ENCODE assay signal across 15 cellular contexts in genomic region chr4:127634181-127634580, GRCh38. TPM values are rescaled to one million over a fixed set of nuclear protein-coding genes. Genes with fewer than 3 reads are reported as not detected.
DNase-seq lines count a peak whose midpoint lies in the region; ATAC-seq and TF ChIP-seq lines count a peak whose summit lies in the region.
"Had no signal": no experiment of that assay in that cellular context is flagged by ENCODE, and none has a peak within 500 bp of the region (broad histone marks: within the 10 kb centered on the region; RNA-seq: fewer than 3 reads in every experiment).

No MANE protein-coding gene starts in this region.

- H3K36me3 Mint-ChIP-seq in endodermal cell (ENCODE audit: low read depth) (peaks cover 2% of the 10 kb centered on the region), neural progenitor cell (peaks cover 3% of the 10 kb centered on the region)
- no peaks in the 10 kb centered on the region for H3K36me3 Mint-ChIP-seq in activated T-cell treated with anti-CD3 and anti-CD28 coated beads, Interleukin-2, amount 50 U/mL, for 4 hours (ENCODE audit: insufficient read depth)

- no peaks in the 10 kb centered on the region for H3K36me3 ChIP-seq in SJSA1
- H3K36me3 ChIP-seq in endodermal cell (ENCODE audit: control insufficient read depth, insufficient read depth, low read length): no peaks in the 10 kb centered on the region
- H3K36me3 ChIP-seq in neural progenitor cell: no peaks in the 10 kb centered on the region
- H3K36me3 ChIP-seq: BE2C, lower lobe of right lung, ovary had no signal

- H3K9ac ChIP-seq in endodermal cell (ENCODE audit: extremely low read depth, low read length, poor library complexity, severe bottlenecking) (no peak overlapping the region), neural progenitor cell (no peak overlapping the region)

- H3K27me3 ChIP-seq in SJSA1 (replicated peaks) (no peaks in the 10 kb centered on the region), endodermal cell (ENCODE audit: control insufficient read depth, insufficient read depth, low read length, poor library complexity, severe bottlenecking) (no peaks in the 10 kb centered on the region), neural progenitor cell (peaks cover 5% of the 10 kb centered on the region)
- H3K27me3 ChIP-seq: BE2C, ovary had no signal

- no peaks in the 10 kb centered on the region for H3K9me3 ChIP-seq in SJSA1 (replicated peaks)
- no peaks in the 10 kb centered on the region for H3K9me3 ChIP-seq in endodermal cell (ENCODE audit: control insufficient read depth, low read length)
- no peaks in the 10 kb centered on the region for H3K9me3 ChIP-seq in neural progenitor cell (ENCODE audit: low read depth)
- H3K9me3 ChIP-seq: BE2C, lower lobe of right lung, ovary had no signal

- H4K20me1 ChIP-seq in neural progenitor cell (ENCODE audit: low read depth): no peaks in the 10 kb centered on the region

- H3K4me1 Mint-ChIP-seq in endodermal cell (peaks cover 14% of the 10 kb centered on the region), neural progenitor cell (peaks cover 21% of the 10 kb centered on the region)
- peaks cover 12% of the 10 kb centered on the region for H3K4me1 Mint-ChIP-seq in activated T-cell treated with anti-CD3 and anti-CD28 coated beads, Interleukin-2, amount 50 U/mL, for 4 hours (ENCODE audit: low read depth)

- H3K27ac Mint-ChIP-seq in endodermal cell (no peak overlapping the region), neural progenitor cell (no peak overlapping the region)
- H3K27ac Mint-ChIP-seq: activated CD8-positive, alpha-beta T cell treated with anti-CD3 and anti-CD28 coated beads, Interleukin-2, amount 10 ng/mL, durations not matched to agents 7 days and 5 days had no signal

- WGBS in endodermal cell (ENCODE audit: insufficient coverage in 1 of 2, insufficient read length in 1 of 2), 2 experiments: 98 to 100% methylated on average over 1 to 2 of the region's 3 CpGs

- TF ChIP-seq CTCF in endodermal cell (conservative IDR thresholded peaks at IDR 0.05) (no peak), neural progenitor cell (IDR thresholded peaks at IDR 0.05) (no peak)

- H3K27ac ChIP-seq in SJSA1: 0 out of 2 replicates have a peak overlapping the region, but pooled peaks have one; percentile 4
- no peak overlapping the region for H3K27ac ChIP-seq in endodermal cell (ENCODE audit: low read depth, low read length)
- H3K27ac ChIP-seq in neural progenitor cell: no peak overlapping the region
- H3K27ac ChIP-seq: epithelial cell of prostate, lower lobe of right lung, ovary had no signal

- no peaks in the 10 kb centered on the region for H3K27me3 Mint-ChIP-seq in endodermal cell (ENCODE audit: insufficient read depth)
- H3K27me3 Mint-ChIP-seq in neural progenitor cell (ENCODE audit: insufficient read depth, low read depth): no peaks in the 10 kb centered on the region
- H3K27me3 Mint-ChIP-seq in activated T-cell treated with anti-CD3 and anti-CD28 coated beads, Interleukin-2, amount 50 U/mL, for 4 hours (ENCODE audit: low read depth): peaks cover 40% of the 10 kb centered on the region

- H3K4me3 ChIP-seq in SJSA1 (no peak overlapping the region), endodermal cell (ENCODE audit: low read length) (peak overlapping the region; percentile 93), neural progenitor cell (peak overlapping the region; percentile 72)

- H3K4me3 Mint-ChIP-seq in endodermal cell (peak overlapping the region; percentile 97), neural progenitor cell (peak overlapping the region; percentile 98)
- H3K4me3 Mint-ChIP-seq in activated T-cell treated with anti-CD3 and anti-CD28 coated beads, Interleukin-2, amount 50 U/mL, for 4 hours: no peak overlapping the region
- H3K4me3 Mint-ChIP-seq: activated CD8-positive, alpha-beta T cell treated with anti-CD3 and anti-CD28 coated beads, Interleukin-2, amount 10 ng/mL, durations not matched to agents 7 days and 5 days had no signal

- H2AFZ ChIP-seq in neural progenitor cell (replicated peaks): no peak overlapping the region

- H3K4me1 ChIP-seq in SJSA1 (replicated peaks) (peaks cover 8% of the 10 kb centered on the region), endodermal cell (ENCODE audit: control insufficient read depth, insufficient read depth, low read length) (no peaks in the 10 kb centered on the region), neural progenitor cell (peaks cover 5% of the 10 kb centered on the region)
- H3K4me1 ChIP-seq: BE2C had no signal

- H3K4me2 ChIP-seq in neural progenitor cell: peak overlapping the region; percentile 88

- DNase-seq in AG20443 (ENCODE audit: low spot score) (peak; percentile 18), SJSA1 (ENCODE audit: low read depth in 1 of 2, low spot score in 2 of 2) (no peak), endodermal cell (no peak), neural progenitor cell (ENCODE audit: low spot score) (no peak), NAMALWA (ENCODE audit: low spot score) (no peak)
- no peak for DNase-seq in activated T-cell treated with anti-CD3 and anti-CD28 coated beads, Interleukin-2, amount 50 U/mL, for 4 hours
- DNase-seq: activated CD8-positive, alpha-beta T cell treated with anti-CD3 and anti-CD28 coated beads, Interleukin-2, amount 10 ng/mL, durations not matched to agents 7 days and 5 days; activated gamma-delta T cell; BE2C; DMS79; lower lobe of right lung; ovary had no signal

- H3K9me3 Mint-ChIP-seq in endodermal cell (no peaks in the 10 kb centered on the region), neural progenitor cell (no peaks in the 10 kb centered on the region)
- peaks cover 3% of the 10 kb centered on the region for H3K9me3 Mint-ChIP-seq in activated T-cell treated with anti-CD3 and anti-CD28 coated beads, Interleukin-2, amount 50 U/mL, for 4 hours

- no peaks in the 10 kb centered on the region for H3F3A ChIP-seq in neural progenitor cell (ENCODE audit: low read depth)

- peaks cover 26% of the 10 kb centered on the region for H3K79me2 ChIP-seq in neural progenitor cell (ENCODE audit: low read depth)

- ATAC-seq in HG02852 (IDR thresholded peaks at IDR 0.05; ENCODE audit: unreplicated experiment) (no peak), HG03139 (IDR thresholded peaks at IDR 0.05; ENCODE audit: unreplicated experiment) (no peak)
- no peak for ATAC-seq in activated T-cell treated with anti-CD3 and anti-CD28 coated beads, Interleukin-2, amount 50 U/mL, for 4 hours
- ATAC-seq: activated CD8-positive, alpha-beta T cell treated with anti-CD3 and anti-CD28 coated beads, Interleukin-2, amount 10 ng/mL, durations not matched to agents 7 days and 5 days; lower lobe of right lung had no signal

RNA-seq across cellular contexts. Expression of gene INTU, which starts 1.4 kb away (rescaled TPM):
- 2.2 and 4.4 TPM in 2 replicates for total RNA-seq in SJSA1 (2014; rRNA removed; shearing (Covaris generic))
- total RNA-seq in endodermal cell (10 to 100 TPM; 20.5 to 31.3 TPM), neural progenitor cell (ENCODE audit: low replicate concordance) (22.0 and 31.2 TPM in 2 replicates)
- 28.0 TPM for polyA plus RNA-seq in endodermal cell (2013, experiment 1 of 2)
- polyA plus RNA-seq in endodermal cell (2013, experiment 2 of 2): 18.4 TPM
- under 1 TPM; 0.03 to 0.43 (median 0.24) TPM for total RNA-seq in activated T-cell treated with anti-CD3 and anti-CD28 coated beads, Interleukin-2, amount 50 U/mL, for 4 hours
